1 cellular context compared by ENCODE assay signal in genomic region chr2:170711774-170712652, GRCh38.
TF ChIP-seq lines count a peak whose summit lies in the region.

No MANE protein-coding gene starts in this region.

TF ChIP-seq in HepG2, 621 proteins besides CTCF, POLR2A, EP300 and RAD21 (continues in another document):
- no peak for TF ChIP-seq TERF1 (CRISPR knock-in tag; IDR thresholded peaks at IDR 0.05)
- TF ChIP-seq ZNF180 (CRISPR knock-in tag; IDR thresholded peaks at IDR 0.05; ENCODE audit: borderline replicate concordance, low read depth), result no peak
- TF ChIP-seq REST (IDR thresholded peaks at IDR 0.05; ENCODE audit: borderline replicate concordance in 1 of 2, low read depth in 1 of 2, low read length in 2 of 2), result no peak
- TF ChIP-seq THYN1 (CRISPR knock-in tag; IDR thresholded peaks at IDR 0.05; ENCODE audit: borderline replicate concordance, low read depth), result 0 out of 2 replicates have a peak, but pooled peaks have one; percentile 21
- TF ChIP-seq SMAD3 (CRISPR knock-in tag; IDR thresholded peaks at IDR 0.05), result 0 out of 2 replicates have a peak, but pooled peaks have one; percentile 57
- no peak for TF ChIP-seq JARID2 (CRISPR knock-in tag; IDR thresholded peaks at IDR 0.05; ENCODE audit: insufficient replicate concordance)
- peak; percentile 86 for TF ChIP-seq TCF7L2 (IDR thresholded peaks at IDR 0.05; ENCODE audit: low read depth, low read length)
- no peak for TF ChIP-seq ZNF382 (CRISPR knock-in tag; IDR thresholded peaks at IDR 0.05; ENCODE audit: borderline replicate concordance)
- peak; percentile 70 for TF ChIP-seq ZBTB37 (CRISPR knock-in tag; IDR thresholded peaks at IDR 0.05)
- TF ChIP-seq MAFF (IDR thresholded peaks at IDR 0.05; ENCODE audit: low read depth, low read length), result no peak
- TF ChIP-seq ZNF275 (CRISPR knock-in tag; IDR thresholded peaks at IDR 0.05; ENCODE audit: borderline replicate concordance), result no peak; the same call in 1 of the 2 replicates
- no peak for TF ChIP-seq ZNF576 (CRISPR knock-in tag; IDR thresholded peaks at IDR 0.05)
- peak; percentile 48; the same call in 1 of the 2 replicates for TF ChIP-seq ZBTB25 (CRISPR knock-in tag; IDR thresholded peaks at IDR 0.05)
- TF ChIP-seq MIXL1 (CRISPR knock-in tag; IDR thresholded peaks at IDR 0.05), result peak; percentile 92
- TF ChIP-seq GATAD1 (CRISPR knock-in tag; IDR thresholded peaks at IDR 0.05), result peak; percentile 49; the same call in 1 of the 2 replicates
- peak; percentile 72; the same call in 1 of the 2 replicates for TF ChIP-seq POGZ (CRISPR knock-in tag; IDR thresholded peaks at IDR 0.05)
- TF ChIP-seq FLYWCH1 (CRISPR knock-in tag; IDR thresholded peaks at IDR 0.05), result no peak; the same call in 1 of the 2 replicates
- TF ChIP-seq KLF12 (CRISPR knock-in tag; IDR thresholded peaks at IDR 0.05; ENCODE audit: borderline replicate concordance), result peak; percentile 68
- no peak for TF ChIP-seq GPBP1L1 (CRISPR knock-in tag; IDR thresholded peaks at IDR 0.05)
- peak; percentile 93 for TF ChIP-seq KAT7 (CRISPR knock-in tag; IDR thresholded peaks at IDR 0.05; ENCODE audit: borderline replicate concordance)
- peak; percentile 72 for TF ChIP-seq U2AF1 (optimal IDR thresholded peaks at IDR 0.05; ENCODE audit: low read depth, low read length)
- peak; percentile 67; the same call in 1 of the 2 replicates for TF ChIP-seq IRF9 (CRISPR knock-in tag; IDR thresholded peaks at IDR 0.05; ENCODE audit: borderline replicate concordance)
- TF ChIP-seq KDM2A (CRISPR knock-in tag; IDR thresholded peaks at IDR 0.05; ENCODE audit: borderline replicate concordance, low read depth), result peak; percentile 98
- TF ChIP-seq ZNF746 (CRISPR knock-in tag; IDR thresholded peaks at IDR 0.05), result peak; percentile 95
- TF ChIP-seq HMG20B (CRISPR knock-in tag; conservative IDR thresholded peaks at IDR 0.05), result peak; percentile 88
- no peak for TF ChIP-seq ZKSCAN5 (CRISPR knock-in tag; IDR thresholded peaks at IDR 0.05)
- TF ChIP-seq ZNF720 (CRISPR knock-in tag; IDR thresholded peaks at IDR 0.05), result no peak
- TF ChIP-seq ZNF432 (CRISPR knock-in tag; IDR thresholded peaks at IDR 0.05; ENCODE audit: borderline replicate concordance), result 0 out of 2 replicates have a peak, but pooled peaks have one; percentile 30
- peak; percentile 94 for TF ChIP-seq NR2F6 (IDR thresholded peaks at IDR 0.05)
- peak; percentile 96 for TF ChIP-seq NR2F6 (CRISPR knock-in tag; IDR thresholded peaks at IDR 0.05)
- TF ChIP-seq ZBTB49 (CRISPR knock-in tag; IDR thresholded peaks at IDR 0.05; ENCODE audit: borderline replicate concordance), result no peak
- peak; percentile 91; the same call in 1 of the 2 replicates for TF ChIP-seq HES4 (CRISPR knock-in tag; IDR thresholded peaks at IDR 0.05; ENCODE audit: borderline replicate concordance)
- peak; percentile 87 for TF ChIP-seq KMT2A (CRISPR knock-in tag; IDR thresholded peaks at IDR 0.05)
- TF ChIP-seq FOXJ3 (CRISPR knock-in tag; IDR thresholded peaks at IDR 0.05; ENCODE audit: borderline replicate concordance), result peak; percentile 80; the same call in 1 of the 2 replicates
- TF ChIP-seq ZNF557 (CRISPR knock-in tag; IDR thresholded peaks at IDR 0.05), result no peak; the same call in 1 of the 2 replicates
- peak; percentile 81 for TF ChIP-seq NCOA1 (CRISPR knock-in tag; IDR thresholded peaks at IDR 0.05)
- TF ChIP-seq AHDC1 (CRISPR knock-in tag; IDR thresholded peaks at IDR 0.05; ENCODE audit: borderline replicate concordance), result peak; percentile 90; the same call in 1 of the 2 replicates
- TF ChIP-seq ATAD3A (CRISPR knock-in tag; IDR thresholded peaks at IDR 0.05), result no peak
- TF ChIP-seq ZBTB21 (CRISPR knock-in tag; IDR thresholded peaks at IDR 0.05), result no peak
- TF ChIP-seq CCDC6 (CRISPR knock-in tag; IDR thresholded peaks at IDR 0.05), result no peak; the same call in 1 of the 2 replicates
- TF ChIP-seq CBX1 (IDR thresholded peaks at IDR 0.05; ENCODE audit: low read depth), result no peak
- peak; percentile 66; the same call in 1 of the 2 replicates for TF ChIP-seq ZNF761 (CRISPR knock-in tag; conservative IDR thresholded peaks at IDR 0.05)
